Comparison of ENCODE assay signal across 8 cellular contexts in genomic region chr12:121465921-121466799, GRCh38.
DNase-seq lines count a peak whose midpoint lies in the region; ATAC-seq and TF ChIP-seq lines count a peak whose summit lies in the region.

No MANE protein-coding gene starts in this region.

- H3K36me3 Mint-ChIP-seq in activated T-cell treated with anti-CD3 and anti-CD28 coated beads, Interleukin-2, amount 50 U/mL, for 24 hours (ENCODE audit: low read depth): peaks cover 31% of the 10 kb centered on the region

- H3K27ac Mint-ChIP-seq in activated T-cell treated with anti-CD3 and anti-CD28 coated beads, Interleukin-2, amount 50 U/mL, for 24 hours: peak overlapping the region; percentile 93

- H3K4me3 Mint-ChIP-seq in activated T-cell treated with anti-CD3 and anti-CD28 coated beads, Interleukin-2, amount 50 U/mL, for 24 hours: peak overlapping the region; percentile 92

- peak; percentile 17 for ATAC-seq in GM18505 (IDR thresholded peaks at IDR 0.05; ENCODE audit: unreplicated experiment)
- peak; percentile 11 for ATAC-seq in HG02623 (IDR thresholded peaks at IDR 0.05; ENCODE audit: unreplicated experiment)
- no peak for ATAC-seq in omental fat pad (ENCODE audit: low FRiP score)

- peak; percentile 57 for DNase-seq in NCI-H2171 treated with DMSO at 0.1 percent for 48 hours (lab: John Stamatoyannopoulos, UW)
- DNase-seq in activated T-cell treated with anti-CD3 and anti-CD28 coated beads, Interleukin-2, amount 50 U/mL, for 24 hours: peak; percentile 68
- no peak for DNase-seq in fibroblast of the aortic adventitia (ENCODE audit: low read depth)
- DNase-seq in retinal pigment epithelial cell (ENCODE audit: low read depth): no peak
- DNase-seq in omental fat pad (ENCODE audit: low spot score): no peak
- no peak for DNase-seq in medulla oblongata (ENCODE audit: extremely low spot score)

- TF ChIP-seq CTCF in fibroblast of the aortic adventitia (IDR thresholded peaks at IDR 0.05; ENCODE audit: insufficient read depth, low read length): no peak
- TF ChIP-seq CTCF in retinal pigment epithelial cell (conservative IDR thresholded peaks at IDR 0.05; ENCODE audit: low read depth, low read length): no peak
- TF ChIP-seq CTCF in omental fat pad (IDR thresholded peaks at IDR 0.05): no peak

- H3K27me3 Mint-ChIP-seq in activated T-cell treated with anti-CD3 and anti-CD28 coated beads, Interleukin-2, amount 50 U/mL, for 24 hours: no peaks in the 10 kb centered on the region

- no peak for TF ChIP-seq POLR2A in GM18505 (IDR thresholded peaks at IDR 0.05; ENCODE audit: borderline replicate concordance, extremely low read depth, insufficient read depth, insufficient read length)

- H3K9me3 Mint-ChIP-seq in activated T-cell treated with anti-CD3 and anti-CD28 coated beads, Interleukin-2, amount 50 U/mL, for 24 hours: no peaks in the 10 kb centered on the region

- peaks cover 39% of the 10 kb centered on the region for H3K4me1 Mint-ChIP-seq in activated T-cell treated with anti-CD3 and anti-CD28 coated beads, Interleukin-2, amount 50 U/mL, for 24 hours (ENCODE audit: low read depth)

- H3K4me3 ChIP-seq in fibroblast of the aortic adventitia (ENCODE audit: low read depth, low read length): peak overlapping the region; percentile 60
- H3K4me3 ChIP-seq in retinal pigment epithelial cell (ENCODE audit: low read length): peak overlapping the region; percentile 57

Comparison
In these comparisons a context has a peak if more than half of its experiments do, and no peak if none do; other contexts are left out.
1. DNase-seq: peak in NCI-H2171 treated with DMSO at 0.1 percent for 48 hours (single experiment) and activated T-cell treated with anti-CD3 and anti-CD28 coated beads, Interleukin-2, amount 50 U/mL, for 24 hours (single experiment); none in fibroblast of the aortic adventitia (single experiment), retinal pigment epithelial cell (single experiment), omental fat pad (single experiment) and medulla oblongata (single experiment).